In genomic region chr12:122126713-122127597, GRCh38 we compare ENCODE assay signal across 13 cellular contexts. TPM values are rescaled to one million over a fixed set of nuclear protein-coding genes. Genes with fewer than 3 reads are reported as not detected.
DNase-seq lines count a peak whose midpoint lies in the region; TF ChIP-seq lines count a peak whose summit lies in the region.
"Had no signal": no experiment of that assay in that cellular context is flagged by ENCODE, and none has a peak within 500 bp of the region (broad histone marks: within the 10 kb centered on the region; RNA-seq: fewer than 3 reads in every experiment).

No MANE protein-coding gene starts in this region.

- no peak overlapping the region for H2AFZ ChIP-seq in OCI-LY1 (ENCODE audit: low read length)

- H3K27me3 ChIP-seq in OCI-LY1 (ENCODE audit: insufficient read depth, low read length) = no peaks in the 10 kb centered on the region
- no peaks in the 10 kb centered on the region for H3K27me3 ChIP-seq in esophagus muscularis mucosa
- H3K27me3 ChIP-seq: brain microvascular endothelial cell had no signal

- H3K4me1 Mint-ChIP-seq in CD14-positive monocyte = peaks cover 24% of the 10 kb centered on the region

- DNase-seq in CD14-positive monocyte (ENCODE audit: low spot score) (no peak), esophagus muscularis mucosa (ENCODE audit: extremely low spot score) (no peak), posterior cingulate gyrus (peak in 9 of 10 donors; percentile 27 to 91 (median 54)), OCI-M2 (lab: John Stamatoyannopoulos, UW; ENCODE audit: unreplicated experiment) (no peak), NCI-H748 (lab: John Stamatoyannopoulos, UW; ENCODE audit: unreplicated experiment) (no peak), NCI-H510A treated with DMSO at 0.1 percent for 48 hours (lab: John Stamatoyannopoulos, UW) (no peak)
- no peak for DNase-seq in activated CD4-positive, alpha-beta T cell treated with anti-CD3 and anti-CD28 coated beads for 4 hours
- DNase-seq: brain microvascular endothelial cell, DMS79, T-helper 1 cell had no signal

- 73% methylated on average over 11 of the region's 15 CpGs for WGBS in esophagus muscularis mucosa

- TF ChIP-seq EP300 in esophagus muscularis mucosa (IDR thresholded peaks at IDR 0.05) = no peak

- H3K4me3 Mint-ChIP-seq in CD14-positive monocyte = no peak overlapping the region
- H3K4me3 Mint-ChIP-seq: IgD-negative memory B cell had no signal

- TF ChIP-seq POLR2A in esophagus muscularis mucosa (IDR thresholded peaks at IDR 0.05; ENCODE audit: low read depth) = no peak

- H4K20me1 ChIP-seq in OCI-LY1 (ENCODE audit: insufficient read depth, low read length) = no peaks in the 10 kb centered on the region

- no peaks in the 10 kb centered on the region for H3K27me3 Mint-ChIP-seq in CD14-positive monocyte (ENCODE audit: low read depth in 3 of 3)
- H3K27me3 Mint-ChIP-seq: IgD-negative memory B cell had no signal

- H3K36me3 ChIP-seq in OCI-LY1 (ENCODE audit: insufficient read depth, low read length) (peaks cover 15% of the 10 kb centered on the region; the same call in 1 of the 2 replicates), esophagus muscularis mucosa (peaks cover 31 to 50% (median 47%) of the 10 kb centered on the region in 4 donors)

- no peaks in the 10 kb centered on the region for H3F3A ChIP-seq in OCI-LY1 (ENCODE audit: insufficient read depth, low read length)

- no peak overlapping the region for H3K27ac ChIP-seq in OCI-LY1 (ENCODE audit: low read depth, low read length, poor library complexity, severe bottlenecking)
- H3K27ac ChIP-seq in esophagus muscularis mucosa (replicated peaks in 1 of 4) = no peak overlapping the region
- H3K27ac ChIP-seq: brain microvascular endothelial cell had no signal

- H3K9me3 ChIP-seq in OCI-LY1 (ENCODE audit: low read length) (no peaks in the 10 kb centered on the region), esophagus muscularis mucosa (no peaks in the 10 kb centered on the region)

- no peak overlapping the region for H3K9ac ChIP-seq in OCI-LY1 (ENCODE audit: low read length)

- no peaks in the 10 kb centered on the region for H3K9me2 ChIP-seq in OCI-LY1 (ENCODE audit: low read depth, low read length)

- no peak overlapping the region for H3K4me2 ChIP-seq in OCI-LY1 (ENCODE audit: low read length)

- no peaks in the 10 kb centered on the region for H3K79me2 ChIP-seq in OCI-LY1 (ENCODE audit: insufficient read depth, low read length)

- peaks cover 27% of the 10 kb centered on the region for H3K4me1 ChIP-seq in OCI-LY1 (ENCODE audit: insufficient read depth, low read length, severe bottlenecking)
- H3K4me1 ChIP-seq in esophagus muscularis mucosa = peaks cover 23 to 58% (median 50%) of the 10 kb centered on the region in 4 donors

- TF ChIP-seq CTCF in CD14-positive monocyte (IDR thresholded peaks at IDR 0.05) (no peak), OCI-LY1 (IDR thresholded peaks at IDR 0.05; ENCODE audit: low read length) (peak; percentile 51; the same call in 1 of the 2 replicates), esophagus muscularis mucosa (IDR thresholded peaks at IDR 0.05) (peak; percentile 15 to 33 (median 21))

- H3K4me3 ChIP-seq in OCI-LY1 (ENCODE audit: low read depth, low read length, poor library complexity, severe bottlenecking) = no peak overlapping the region
- no peak overlapping the region for H3K4me3 ChIP-seq in esophagus muscularis mucosa

- H3K27ac Mint-ChIP-seq in CD14-positive monocyte = peak overlapping the region in 4 of 7 donors; percentile 9 to 57 (median 34)

- intact Hi-C loops in CD14-positive monocyte (cut with micrococcal nuclease) (no loop called here), esophagus muscularis mucosa (cut with DNase I) (no loop called here), posterior cingulate gyrus (cut with DNase I) (no loop called here)

- no peaks in the 10 kb centered on the region for H3K9me3 Mint-ChIP-seq in CD14-positive monocyte
- H3K9me3 Mint-ChIP-seq: IgD-negative memory B cell had no signal

- H3K36me3 Mint-ChIP-seq in CD14-positive monocyte = peaks cover 53 to 56% of the 10 kb centered on the region in 2 donors
- H3K36me3 Mint-ChIP-seq: IgD-negative memory B cell had no signal

RNA-seq across cellular contexts. Expression of gene IL31, which starts 47.1 kb away (rescaled TPM):
- not detected for polyA plus RNA-seq in CD14-positive monocyte
- total RNA-seq in esophagus muscularis mucosa = not detected
- total RNA-seq: lower leg skin had no signal
- polyA plus RNA-seq: IgD-negative memory B cell had no signal

RNA-seq across cellular contexts. Expression of gene MLXIP, which starts 48.4 kb away (rescaled TPM):
- polyA plus RNA-seq in CD14-positive monocyte = 1 to 10 TPM; 4.5 to 4.6 TPM
- total RNA-seq in esophagus muscularis mucosa = 10 to 100 TPM; 33.8 to 82.2 (median 50.9) TPM

RNA-seq across cellular contexts. Expression of gene LRRC43, which starts 56.0 kb away (rescaled TPM):
- not detected for polyA plus RNA-seq in CD14-positive monocyte
- total RNA-seq in esophagus muscularis mucosa = 1 to 10 TPM in 2 of 4 donors, under 1 TPM in 1, not detected in 1; 0.99 to 2.5 (median 1.3) TPM
- polyA plus RNA-seq: IgD-negative memory B cell had no signal

Comparison
In these comparisons a context has a peak if more than half of its experiments do, and no peak if none do; other contexts are left out.
1. DNase-seq: peak in posterior cingulate gyrus (9 of 10); none in CD14-positive monocyte (single experiment), esophagus muscularis mucosa (single experiment), OCI-M2 (single experiment), activated CD4-positive, alpha-beta T cell treated with anti-CD3 and anti-CD28 coated beads for 4 hours (0 of 2), NCI-H748 (single experiment) and NCI-H510A treated with DMSO at 0.1 percent for 48 hours (single experiment).